Comparison of ENCODE assay signal across 9 cellular contexts in genomic region chr15:32908135-32908801, GRCh38.
DNase-seq lines count a peak whose midpoint lies in the region; ATAC-seq and TF ChIP-seq lines count a peak whose summit lies in the region.
"Had no signal": no experiment of that assay in that cellular context is flagged by ENCODE, and none has a peak within 500 bp of the region (broad histone marks: within the 10 kb centered on the region; RNA-seq: fewer than 3 reads in every experiment).

No MANE protein-coding gene starts in this region.

- H3K27ac Mint-ChIP-seq in endodermal cell, result no peak overlapping the region

- WGBS in endodermal cell (ENCODE audit: insufficient coverage in 1 of 2, insufficient read length in 1 of 2), 2 experiments, result 67 to 87% methylated on average over 4 of the region's 5 CpGs

- H3K4me1 ChIP-seq in osteoblast (ENCODE audit: insufficient read depth, low read length), result peaks cover 19% of the 10 kb centered on the region
- H3K4me1 ChIP-seq in endodermal cell (ENCODE audit: control insufficient read depth, insufficient read depth, low read length), result peaks cover 16% of the 10 kb centered on the region

- H3K27me3 Mint-ChIP-seq in endodermal cell (ENCODE audit: insufficient read depth), result no peaks in the 10 kb centered on the region

- H3K27me3 ChIP-seq in osteoblast (ENCODE audit: insufficient read depth, low read length) (no peaks in the 10 kb centered on the region), endodermal cell (ENCODE audit: control insufficient read depth, insufficient read depth, low read length, poor library complexity, severe bottlenecking) (no peaks in the 10 kb centered on the region)

- H3K36me3 ChIP-seq in osteoblast (ENCODE audit: insufficient read depth, low read length) (peaks cover 5% of the 10 kb centered on the region), endodermal cell (ENCODE audit: control insufficient read depth, insufficient read depth, low read length) (no peaks in the 10 kb centered on the region)

- H4K20me1 ChIP-seq in osteoblast (ENCODE audit: insufficient read depth, low read length), result no peaks in the 10 kb centered on the region

- H3K9me3 ChIP-seq in osteoblast (ENCODE audit: low read depth, low read length) (no peaks in the 10 kb centered on the region), endodermal cell (ENCODE audit: control insufficient read depth, low read length) (no peaks in the 10 kb centered on the region)

- no peak overlapping the region for H3K9ac ChIP-seq in endodermal cell (ENCODE audit: extremely low read depth, low read length, poor library complexity, severe bottlenecking)

- H3K4me3 Mint-ChIP-seq in endodermal cell, result no peak overlapping the region
- H3K4me3 Mint-ChIP-seq: neural crest cell had no signal

- TF ChIP-seq CTCF in osteoblast (IDR thresholded peaks at IDR 0.05; ENCODE audit: extremely low read depth, low read depth, low read length) (no peak), endodermal cell (conservative IDR thresholded peaks at IDR 0.05) (no peak)

- H3K4me1 Mint-ChIP-seq in endodermal cell, result peaks cover 44% of the 10 kb centered on the region

- H2AFZ ChIP-seq in osteoblast (ENCODE audit: low read length), result no peak overlapping the region

- peak; percentile 84 for DNase-seq in SKM-1 treated with dmso at 0.1 percent for 144 hours (lab: John Stamatoyannopoulos, UW; ENCODE audit: unreplicated experiment)
- no peak for DNase-seq in osteoblast (ENCODE audit: insufficient read length, low spot score, missing footprints)
- DNase-seq in occipital lobe (lab: John Stamatoyannopoulos, UW), result no peak
- no peak for DNase-seq in endodermal cell
- DNase-seq in HuH-7 (ENCODE audit: low spot score), result no peak
- DNase-seq in NCI-H526 (lab: John Stamatoyannopoulos, UW), result no peak

- no peaks in the 10 kb centered on the region for H3K36me3 Mint-ChIP-seq in endodermal cell (ENCODE audit: low read depth)

- no peaks in the 10 kb centered on the region for H3K9me3 Mint-ChIP-seq in endodermal cell
- H3K9me3 Mint-ChIP-seq: neural crest cell had no signal

- H3K4me3 ChIP-seq in osteoblast (ENCODE audit: insufficient read depth, low read length), result no peak overlapping the region
- no peak overlapping the region for H3K4me3 ChIP-seq in endodermal cell (ENCODE audit: low read length)

- H3K4me2 ChIP-seq in osteoblast (ENCODE audit: insufficient read depth, low read length), result no peak overlapping the region

- H3K79me2 ChIP-seq in osteoblast (ENCODE audit: insufficient read depth, low read length), result no peaks in the 10 kb centered on the region

- ATAC-seq in GM19025 (IDR thresholded peaks at IDR 0.05; ENCODE audit: low read depth, unreplicated experiment) (peak; percentile 88), HG02970 (IDR thresholded peaks at IDR 0.05; ENCODE audit: low FRiP score, unreplicated experiment) (peak; percentile 95)

- H3K27ac ChIP-seq in osteoblast (ENCODE audit: low read depth, low read length), result peak overlapping the region; percentile 75
- no peak overlapping the region for H3K27ac ChIP-seq in endodermal cell (ENCODE audit: low read depth, low read length)
